Comparison of ENCODE assay signal across 19 cellular contexts in genomic region chr4:97238956-97239698, GRCh38.
DNase-seq lines count a peak whose midpoint lies in the region; TF ChIP-seq lines count a peak whose summit lies in the region.
"Had no signal": no experiment of that assay in that cellular context is flagged by ENCODE, and none has a peak within 500 bp of the region (broad histone marks: within the 10 kb centered on the region; RNA-seq: fewer than 3 reads in every experiment).

No MANE protein-coding gene starts in this region.

- WGBS in hepatocyte (ENCODE audit: low lambda C conversion rate, missing lambda C conversion rate), result 79% methylated on average over 4 of the region's 4 CpGs

- TF ChIP-seq CTCF in hepatocyte (IDR thresholded peaks at IDR 0.05; ENCODE audit: poor library complexity), result no peak
- no peak for TF ChIP-seq CTCF in brain microvascular endothelial cell (IDR thresholded peaks at IDR 0.05; ENCODE audit: low read depth, low read length, missing control alignments)

- H3K9me3 ChIP-seq in hepatocyte (ENCODE audit: low read depth), result no peaks in the 10 kb centered on the region
- H3K9me3 ChIP-seq: lower lobe of right lung, suprapubic skin had no signal

- H3K36me3 ChIP-seq in hepatocyte (replicated peaks; ENCODE audit: insufficient read depth, low read depth) (no peaks in the 10 kb centered on the region), brain microvascular endothelial cell (replicated peaks) (no peaks in the 10 kb centered on the region)
- H3K36me3 ChIP-seq: lower lobe of right lung, suprapubic skin had no signal

- no peak overlapping the region for H3K27ac ChIP-seq in hepatocyte
- no peak overlapping the region for H3K27ac ChIP-seq in brain microvascular endothelial cell
- H3K27ac ChIP-seq: foreskin keratinocyte, lower lobe of right lung, suprapubic skin had no signal

- no peaks in the 10 kb centered on the region for H3K4me1 ChIP-seq in hepatocyte (ENCODE audit: insufficient read depth)
- H3K4me1 ChIP-seq: foreskin keratinocyte, lower lobe of right lung, suprapubic skin had no signal

- in situ Hi-C loops in brain microvascular endothelial cell (cut with HindIII; ENCODE audit: low pct_ligation_motif_present, low sequenced_read_pairs), result no loop called here

- DNase-seq in NCI-H345 treated with DMSO at 0.1 percent for 48 hours (lab: John Stamatoyannopoulos, UW; ENCODE audit: unreplicated experiment) (peak; percentile 8), NCI-H345 (lab: John Stamatoyannopoulos, UW) (no peak), NCI-H187 treated with DMSO at 0.1 percent for 48 hours (lab: John Stamatoyannopoulos, UW) (peak; percentile 65), NCI-H748 (lab: John Stamatoyannopoulos, UW; ENCODE audit: unreplicated experiment) (peak; percentile 93), renal cortical epithelial cell (ENCODE audit: low read depth) (peak; percentile 1), hepatocyte (ENCODE audit: low spot score) (no peak), UCSD-AML1 (lab: John Stamatoyannopoulos, UW; ENCODE audit: unreplicated experiment) (no peak), brain microvascular endothelial cell (no peak)
- DNase-seq: activated CD8-positive, alpha-beta T cell treated with anti-CD3 and anti-CD28 coated beads, Interleukin-2, amount 10 ng/mL, durations not matched to agents 7 days and 5 days; activated naive CD4-positive, alpha-beta T cell treated with anti-CD3 and anti-CD28 coated beads for 36 hours; activated T-cell treated with anti-CD3 and anti-CD28 coated beads, Interleukin-2, amount 50 U/mL, for 24 hours; aorta; foreskin keratinocyte; islet precursor cell; KG1; lower lobe of right lung; stimulated activated CD4-positive, alpha-beta T cell treated with anti-CD3 and anti-CD28 coated beads, Interleukin-15, amount 100 ng/mL, for 24 hours; T-helper 9 cell had no signal

- H3K79me2 ChIP-seq in hepatocyte, result no peaks in the 10 kb centered on the region

- H3K27me3 ChIP-seq in hepatocyte (no peaks in the 10 kb centered on the region), brain microvascular endothelial cell (replicated peaks) (no peaks in the 10 kb centered on the region)
- H3K27me3 ChIP-seq: foreskin keratinocyte, suprapubic skin had no signal

- H4K20me1 ChIP-seq in hepatocyte (ENCODE audit: insufficient read depth, poor library complexity, severe bottlenecking), result no peaks in the 10 kb centered on the region

- no peak overlapping the region for H3K4me2 ChIP-seq in hepatocyte

- no peaks in the 10 kb centered on the region for H3K9me2 ChIP-seq in hepatocyte (replicated peaks; ENCODE audit: insufficient read depth)

- H3K4me3 ChIP-seq in hepatocyte (no peak overlapping the region), brain microvascular endothelial cell (ENCODE audit: low read depth, low read length) (no peak overlapping the region)
- H3K4me3 ChIP-seq: lower lobe of right lung, suprapubic skin had no signal

- no peak overlapping the region for H2AFZ ChIP-seq in hepatocyte

Comparison
In these comparisons a context has a peak if more than half of its experiments do, and no peak if none do; other contexts are left out.
1. DNase-seq: peak in NCI-H345 treated with DMSO at 0.1 percent for 48 hours (single experiment), NCI-H187 treated with DMSO at 0.1 percent for 48 hours (single experiment), NCI-H748 (single experiment) and renal cortical epithelial cell (single experiment); none in NCI-H345 (single experiment), hepatocyte (single experiment), UCSD-AML1 (single experiment) and brain microvascular endothelial cell (single experiment).